ENCODE assay signal across 1 cellular context in genomic region chr4:54185871-54186270, GRCh38.
TF ChIP-seq lines count a peak whose summit lies in the region.

No MANE protein-coding gene starts in this region.

TF ChIP-seq in SK-N-SH, 30 proteins besides CTCF, POLR2A, EP300 and RAD21 (continued from another document):
- TF ChIP-seq REST (IDR thresholded peaks at IDR 0.05; ENCODE audit: low read depth, low read length) (no peak), MXI1 (IDR thresholded peaks at IDR 0.05; ENCODE audit: low read depth, low read length) (no peak), JUND (IDR thresholded peaks at IDR 0.05) (no peak), RXRA (IDR thresholded peaks at IDR 0.05; ENCODE audit: borderline replicate concordance, low read depth) (no peak), MAX (IDR thresholded peaks at IDR 0.05; ENCODE audit: low read depth) (no peak), GATA2 (CRISPR knock-in tag; IDR thresholded peaks at IDR 0.05) (no peak), ZBTB33 (IDR thresholded peaks at IDR 0.05; ENCODE audit: borderline replicate concordance, low read depth) (no peak), TEAD4 (IDR thresholded peaks at IDR 0.05; ENCODE audit: borderline replicate concordance, insufficient read depth) (no peak), FOXM1 (IDR thresholded peaks at IDR 0.05; ENCODE audit: low read depth) (no peak), GABPA (IDR thresholded peaks at IDR 0.05; ENCODE audit: low read depth) (no peak), SMC3 (IDR thresholded peaks at IDR 0.05; ENCODE audit: low read depth, low read length) (no peak), RCOR1 (IDR thresholded peaks at IDR 0.05; ENCODE audit: low read length) (no peak), RFX5 (IDR thresholded peaks at IDR 0.05; ENCODE audit: low read length) (no peak)
